Comparison of ENCODE assay signal across 8 cellular contexts in the genomic region with DNA sequence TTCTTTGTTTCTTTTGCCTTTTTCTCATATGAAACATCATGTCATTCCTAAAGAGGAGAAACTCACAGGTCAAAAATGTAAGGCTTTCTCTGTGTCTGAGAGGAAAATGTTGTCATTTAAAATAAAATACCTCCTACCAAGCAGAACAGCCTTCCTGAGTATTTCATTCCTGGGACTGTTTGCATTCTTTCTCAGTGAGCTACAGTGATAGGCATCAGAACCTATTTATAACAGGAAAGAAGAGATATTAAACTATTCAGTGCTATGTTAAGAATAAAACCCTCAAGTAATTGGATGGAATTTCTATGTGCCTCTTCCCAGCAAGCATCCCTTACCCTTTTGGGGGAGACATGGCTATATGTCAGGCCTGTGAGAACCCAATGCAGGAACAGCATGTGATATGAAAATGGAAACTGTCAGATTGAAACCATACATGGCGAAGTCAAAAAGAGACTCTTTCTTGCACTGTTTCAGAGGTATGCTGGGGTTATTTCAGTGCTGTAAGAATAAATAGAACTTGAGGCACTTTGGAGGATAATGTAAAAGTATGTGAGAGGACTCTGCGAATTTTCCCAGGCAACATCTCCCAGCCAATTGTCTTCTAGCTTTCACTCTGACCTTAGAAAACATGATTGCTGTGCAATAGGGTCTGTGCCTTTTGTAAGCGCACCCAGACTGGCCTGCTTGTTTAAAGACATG.
DNase-seq lines count a peak whose midpoint lies in the region; FAIRE-seq and TF ChIP-seq lines count a peak whose summit lies in the region.

No MANE protein-coding gene starts in this region.

- no peak overlapping the region for H3K27ac Mint-ChIP-seq in activated T-cell treated with anti-CD3 and anti-CD28 coated beads, Interleukin-2, amount 50 U/mL, for 24 hours

- no peaks in the 10 kb centered on the region for H3K36me3 ChIP-seq in SK-N-MC (ENCODE audit: insufficient read depth, low read length)
- no peaks in the 10 kb centered on the region for H3K36me3 ChIP-seq in kidney epithelial cell (ENCODE audit: control insufficient read depth, insufficient read depth, low read length)

- TF ChIP-seq CTCF in kidney epithelial cell (IDR thresholded peaks at IDR 0.05; ENCODE audit: insufficient read depth, low read length, poor library complexity, severe bottlenecking) (no peak), lower leg skin (IDR thresholded peaks at IDR 0.05) (no peak)

- peak overlapping the region; percentile 11 for H3K9ac ChIP-seq in SK-N-MC (ENCODE audit: insufficient read length)

- H3K4me3 ChIP-seq in SK-N-MC, result no peak overlapping the region
- no peak overlapping the region for H3K4me3 ChIP-seq in kidney epithelial cell (ENCODE audit: low read depth, low read length)
- no peak overlapping the region for H3K4me3 ChIP-seq in lower leg skin (ENCODE audit: low read depth, poor library complexity, severe bottlenecking)

- H3K27me3 ChIP-seq in kidney epithelial cell (ENCODE audit: control insufficient read depth, insufficient read depth, low read length), result no peaks in the 10 kb centered on the region

- H3K4me3 Mint-ChIP-seq in activated T-cell treated with anti-CD3 and anti-CD28 coated beads, Interleukin-2, amount 50 U/mL, for 24 hours, result no peak overlapping the region

- H3K27ac ChIP-seq in SK-N-MC, result peak overlapping the region; percentile 28; the same call in 1 of the 2 replicates

- peak; percentile 61 for FAIRE-seq in H54 (lab: Jason Lieb, UNC)

- no peaks in the 10 kb centered on the region for H3K27me3 Mint-ChIP-seq in activated T-cell treated with anti-CD3 and anti-CD28 coated beads, Interleukin-2, amount 50 U/mL, for 24 hours

- intact Hi-C loops in lower leg skin (cut with DNase I; ENCODE audit: low total_unique reads), result no loop called here

- in situ Hi-C loops in Caki2 (cut with HindIII; ENCODE audit: low pct_unique_long_range_greater_than_20kb, low sequenced_read_pairs), result no loop called here

- H3K9me3 ChIP-seq in SK-N-MC (ENCODE audit: low read depth, low read length), result no peaks in the 10 kb centered on the region

- peaks cover 2% of the 10 kb centered on the region for H3K9me3 Mint-ChIP-seq in activated T-cell treated with anti-CD3 and anti-CD28 coated beads, Interleukin-2, amount 50 U/mL, for 24 hours

- TF ChIP-seq POLR2A in H54 (IDR thresholded peaks at IDR 0.05; ENCODE audit: low read depth, low read length) (no peak), lower leg skin (IDR thresholded peaks at IDR 0.05) (no peak)

- 84 to 88% methylated on average over 3 of the region's 3 CpGs for WGBS in lower leg skin, 2 donors

- peak; percentile 92 for DNase-seq in Caki2 (ENCODE audit: low read depth)
- DNase-seq in H54 (ENCODE audit: insufficient read length, low spot score), result no peak
- no peak for DNase-seq in SK-N-MC (ENCODE audit: low read depth, low spot score)
- peak; percentile 91 for DNase-seq in kidney epithelial cell (ENCODE audit: low read depth)
- no peak for DNase-seq in DMS153 treated with DMSO at 0.1 percent for 48 hours (lab: John Stamatoyannopoulos, UW; ENCODE audit: unreplicated experiment)
- no peak for DNase-seq in lower leg skin (ENCODE audit: low spot score in 2 of 2)
- no peak for DNase-seq in activated T-cell treated with anti-CD3 and anti-CD28 coated beads, Interleukin-2, amount 50 U/mL, for 24 hours
- DNase-seq in stimulated activated naive CD4-positive, alpha-beta T cell treated with Interleukin-2 at 50 U/mL for 16 hours (lab: John Stamatoyannopoulos, UW), result no peak

- no peaks in the 10 kb centered on the region for H3K4me1 Mint-ChIP-seq in activated T-cell treated with anti-CD3 and anti-CD28 coated beads, Interleukin-2, amount 50 U/mL, for 24 hours (ENCODE audit: low read depth)

- H3K36me3 Mint-ChIP-seq in activated T-cell treated with anti-CD3 and anti-CD28 coated beads, Interleukin-2, amount 50 U/mL, for 24 hours (ENCODE audit: low read depth), result no peaks in the 10 kb centered on the region

Comparison
In these comparisons a context has a peak if more than half of its experiments do, and no peak if none do; other contexts are left out.
1. DNase-seq: peak in Caki2 (single experiment) and kidney epithelial cell (single experiment); none in H54 (single experiment), SK-N-MC (single experiment), DMS153 treated with DMSO at 0.1 percent for 48 hours (single experiment), lower leg skin (0 of 2), activated T-cell treated with anti-CD3 and anti-CD28 coated beads, Interleukin-2, amount 50 U/mL, for 24 hours (single experiment) and stimulated activated naive CD4-positive, alpha-beta T cell treated with Interleukin-2 at 50 U/mL for 16 hours (single experiment).